7 cellular contexts compared by ENCODE assay signal in genomic region chr9:131406567-131407436, GRCh38. TPM values are rescaled to one million over a fixed set of nuclear protein-coding genes. Genes with fewer than 3 reads are reported as not detected.
DNase-seq lines count a peak whose midpoint lies in the region; ATAC-seq, FAIRE-seq and TF ChIP-seq lines count a peak whose summit lies in the region.

No MANE protein-coding gene starts in this region.

- H3K4me1 Mint-ChIP-seq in activated T-helper 2 cell treated with anti-CD3 and anti-CD28 coated beads, Interferon-gamma antibody, Interleukin-2, Interleukin-4, amounts not matched to agents 10 μg/mL and 5 μg/mL and 100 μg/mL, durations not matched to agents 14 hours and 24 hours and 36 hours (ENCODE audit: low read depth) = peaks cover 80% of the 10 kb centered on the region
- peaks cover 85% of the 10 kb centered on the region for H3K4me1 Mint-ChIP-seq in stimulated activated memory B cell treated with anti-CD40 and anti-IgM and Interleukin-4, amounts not matched to agents 10 μg/mL and 1 μg/mL and 100 μg/mL, for 72 hours

- POLR2A ChIA-PET in IMR-90 (lab: Charles Lee; ENCODE audit: unreplicated experiment) = interaction anchor here (0.5 kb wide), 1 partner anchor 926 kb away, joined by 3 read pairs; no protein-coding TSS in a partner anchor

- H4K5ac ChIP-seq in IMR-90 (ENCODE audit: low read depth, low read length) = peak overlapping the region; percentile 56

- no TSS peak for BruUV-seq in IMR-90 (replicated peaks; lab: Mats Ljungman, UMichigan)

- H3K14ac ChIP-seq in IMR-90 (replicated peaks; ENCODE audit: low read depth, low read length) = 0 out of 2 replicates have a peak overlapping the region, but pooled peaks have one; percentile 28

- H3K4me1 ChIP-seq in IMR-90 (ENCODE audit: control insufficient read depth, insufficient read depth, low read length) (peaks cover 48% of the 10 kb centered on the region), iPS-18a (ENCODE audit: control insufficient read depth, low read depth, low read length) (peaks cover 69% of the 10 kb centered on the region)

- H3K27ac ChIP-seq in IMR-90 (ENCODE audit: insufficient read depth, low read length) = peak overlapping the region; percentile 27; the same call in 1 of the 2 replicates
- peak overlapping the region; percentile 22 for H3K27ac ChIP-seq in iPS-18a (ENCODE audit: low read length)

- H3K36me3 Mint-ChIP-seq in activated T-helper 2 cell treated with anti-CD3 and anti-CD28 coated beads, Interferon-gamma antibody, Interleukin-2, Interleukin-4, amounts not matched to agents 10 μg/mL and 5 μg/mL and 100 μg/mL, durations not matched to agents 14 hours and 24 hours and 36 hours (ENCODE audit: low read depth) = peaks cover 30% of the 10 kb centered on the region
- H3K36me3 Mint-ChIP-seq in stimulated activated memory B cell treated with anti-CD40 and anti-IgM and Interleukin-4, amounts not matched to agents 10 μg/mL and 1 μg/mL and 100 μg/mL, for 72 hours = peaks cover 22% of the 10 kb centered on the region

- H3K4me3 ChIP-seq in IMR-90 (ENCODE audit: insufficient read depth, low read depth, low read length) (peak overlapping the region; percentile 3; the same call in 1 of the 2 replicates), iPS-18a (ENCODE audit: low read length) (peak overlapping the region; percentile 24)

- H4K8ac ChIP-seq in IMR-90 (ENCODE audit: low read depth in 2 of 2, low read length in 2 of 2) = no peak overlapping the region

- H3K4me2 ChIP-seq in IMR-90 (ENCODE audit: low read depth, low read length) = peak overlapping the region; percentile 78

- peak overlapping the region; percentile 70 for H3K4me3 Mint-ChIP-seq in activated T-helper 2 cell treated with anti-CD3 and anti-CD28 coated beads, Interferon-gamma antibody, Interleukin-2, Interleukin-4, amounts not matched to agents 10 μg/mL and 5 μg/mL and 100 μg/mL, durations not matched to agents 14 hours and 24 hours and 36 hours (ENCODE audit: low read depth)
- peak overlapping the region; percentile 2 for H3K4me3 Mint-ChIP-seq in stimulated activated memory B cell treated with anti-CD40 and anti-IgM and Interleukin-4, amounts not matched to agents 10 μg/mL and 1 μg/mL and 100 μg/mL, for 72 hours

- H2BK5ac ChIP-seq in IMR-90 (ENCODE audit: low read depth, low read length, poor library complexity, severe bottlenecking) = no peak overlapping the region

- no peak overlapping the region for H2AK9ac ChIP-seq in IMR-90 (replicated peaks; ENCODE audit: low read depth, low read length, poor library complexity)

- dilution Hi-C loops in IMR-90 (cut with HindIII; ENCODE audit: low sequenced_read_pairs, unreplicated experiment) = no loop called here

- peak overlapping the region; percentile 14 for H3K23ac ChIP-seq in IMR-90 (ENCODE audit: low read depth, low read length)

- H3K79me1 ChIP-seq in IMR-90 (ENCODE audit: low read depth in 1 of 2, low read length in 2 of 2) = peaks cover 0 to 74% of the 10 kb centered on the region in 2 experiments; a peak in 2 of 4 replicates

- H4K91ac ChIP-seq in IMR-90 (ENCODE audit: insufficient read depth, low read depth, low read length) = no peak overlapping the region

- H2BK120ac ChIP-seq in IMR-90 (ENCODE audit: low read depth, low read length) = no peak overlapping the region

- H3K27me3 ChIP-seq in IMR-90 (ENCODE audit: control insufficient read depth, insufficient read depth, low read length) (no peaks in the 10 kb centered on the region), iPS-18a (ENCODE audit: control insufficient read depth, insufficient read depth, low read length) (no peaks in the 10 kb centered on the region)

- no peak overlapping the region for H2AK5ac ChIP-seq in IMR-90 (ENCODE audit: low read depth, low read length)

- CTCF ChIA-PET in IMR-90 (lab: Yijun Ruan, JAX) = no interaction called here

- no peak overlapping the region for H3K18ac ChIP-seq in IMR-90 (ENCODE audit: low read depth, low read length)

- no peaks in the 10 kb centered on the region for H3K27me3 Mint-ChIP-seq in activated T-helper 2 cell treated with anti-CD3 and anti-CD28 coated beads, Interferon-gamma antibody, Interleukin-2, Interleukin-4, amounts not matched to agents 10 μg/mL and 5 μg/mL and 100 μg/mL, durations not matched to agents 14 hours and 24 hours and 36 hours (ENCODE audit: low read depth)
- H3K27me3 Mint-ChIP-seq in stimulated activated memory B cell treated with anti-CD40 and anti-IgM and Interleukin-4, amounts not matched to agents 10 μg/mL and 1 μg/mL and 100 μg/mL, for 72 hours = no peaks in the 10 kb centered on the region

- no peak overlapping the region for H3K4ac ChIP-seq in IMR-90 (ENCODE audit: low read depth, low read length)

- H2AFZ ChIP-seq in IMR-90 (replicated peaks; ENCODE audit: low read length, poor library complexity) = no peak overlapping the region

- no peak overlapping the region for H2BK15ac ChIP-seq in IMR-90 (ENCODE audit: low read depth, low read length)

- no peak overlapping the region for H3K56ac ChIP-seq in IMR-90 (ENCODE audit: extremely low read depth, insufficient read depth, low read length)

- H3K36me3 ChIP-seq in IMR-90 (ENCODE audit: control insufficient read depth, insufficient read depth, low read length) (no peaks in the 10 kb centered on the region), iPS-18a (ENCODE audit: control insufficient read depth, low read depth, low read length) (peaks cover 3% of the 10 kb centered on the region)

- DNase-seq in IMR-90 = no peak
- DNase-seq in activated T-helper 2 cell treated with anti-CD3 and anti-CD28 coated beads, Interferon-gamma antibody, Interleukin-2, Interleukin-4, amounts not matched to agents 10 μg/mL and 5 μg/mL and 100 μg/mL, durations not matched to agents 14 hours and 24 hours and 36 hours (ENCODE audit: low spot score) = no peak
- DNase-seq in frontal cortex (ENCODE audit: low spot score in 2 of 2) = no peak
- DNase-seq in SHP77 (lab: John Stamatoyannopoulos, UW) = no peak
- DNase-seq in activated CD8-positive, alpha-beta memory T cell treated with anti-CD3 and anti-CD28 coated beads, Interleukin-2, amount 50 U/mL, for 4 hours = no peak

- H3K9ac ChIP-seq in IMR-90 (ENCODE audit: low read depth, low read length) = no peak overlapping the region; the same call in 1 of the 2 replicates
- H3K9ac ChIP-seq in iPS-18a (ENCODE audit: low read length) = peak overlapping the region; percentile 35

- peaks cover 98% of the 10 kb centered on the region for H4K20me1 ChIP-seq in IMR-90 (ENCODE audit: insufficient read depth, low read length)

- peak; percentile 26 for ATAC-seq in IMR-90 (ENCODE audit: low read depth)
- ATAC-seq in stimulated activated memory B cell treated with anti-CD40 and anti-IgM and Interleukin-4, amounts not matched to agents 10 μg/mL and 1 μg/mL and 100 μg/mL, for 72 hours = no peak

- intact Hi-C loops in IMR-90 (cut with micrococcal nuclease) = no loop called here
- intact Hi-C loops in activated T-helper 2 cell treated with anti-CD3 and anti-CD28 coated beads, Interferon-gamma antibody, Interleukin-2, Interleukin-4, amounts not matched to agents 10 μg/mL and 5 μg/mL and 100 μg/mL, durations not matched to agents 14 hours and 24 hours and 36 hours (cut with micrococcal nuclease) = loop anchor here (1.0 to 5.0 kb wide), 5 partner anchors 9 to 325 kb away; no protein-coding TSS in a partner anchor

- TF ChIP-seq POLR2A in IMR-90 (IDR thresholded peaks at IDR 0.05; ENCODE audit: low read depth, low read length) = no peak

- no peak for FAIRE-seq in frontal cortex (lab: Jason Lieb, UNC)

- H3K9me3 ChIP-seq in IMR-90 (ENCODE audit: control insufficient read depth, insufficient read depth, low read length) (no peaks in the 10 kb centered on the region), iPS-18a (ENCODE audit: control insufficient read depth, low read depth, low read length) (no peaks in the 10 kb centered on the region)

- no peak for TF ChIP-seq RAD21 in IMR-90 (IDR thresholded peaks at IDR 0.05; ENCODE audit: low read length)

- peaks cover 50% of the 10 kb centered on the region for H3K9me1 ChIP-seq in IMR-90 (ENCODE audit: insufficient read depth, low read length)

- TF ChIP-seq CTCF in IMR-90 (conservative IDR thresholded peaks at IDR 0.05; ENCODE audit: low read depth, low read length) = no peak

- no peak overlapping the region for H2BK20ac ChIP-seq in IMR-90 (ENCODE audit: low read depth, low read length)

- peak overlapping the region; percentile 77 for H3K27ac Mint-ChIP-seq in activated T-helper 2 cell treated with anti-CD3 and anti-CD28 coated beads, Interferon-gamma antibody, Interleukin-2, Interleukin-4, amounts not matched to agents 10 μg/mL and 5 μg/mL and 100 μg/mL, durations not matched to agents 14 hours and 24 hours and 36 hours
- H3K27ac Mint-ChIP-seq in stimulated activated memory B cell treated with anti-CD40 and anti-IgM and Interleukin-4, amounts not matched to agents 10 μg/mL and 1 μg/mL and 100 μg/mL, for 72 hours = peak overlapping the region; percentile 19

- no peaks in the 10 kb centered on the region for H3K9me3 Mint-ChIP-seq in activated T-helper 2 cell treated with anti-CD3 and anti-CD28 coated beads, Interferon-gamma antibody, Interleukin-2, Interleukin-4, amounts not matched to agents 10 μg/mL and 5 μg/mL and 100 μg/mL, durations not matched to agents 14 hours and 24 hours and 36 hours
- no peaks in the 10 kb centered on the region for H3K9me3 Mint-ChIP-seq in stimulated activated memory B cell treated with anti-CD40 and anti-IgM and Interleukin-4, amounts not matched to agents 10 μg/mL and 1 μg/mL and 100 μg/mL, for 72 hours

- 40 to 100% methylated on average over 2 to 6 of the region's 9 CpGs for WGBS in IMR-90 (ENCODE audit: extremely low coverage in 2 of 2, insufficient read length in 1 of 2), 2 experiments

- in situ Hi-C loops in IMR-90 (cut with MboI; ENCODE audit: low sequenced_read_pairs) = no loop called here

TF ChIP-seq in IMR-90, 13 proteins besides CTCF, POLR2A, EP300 and RAD21:
- TF ChIP-seq, protein P1, sequence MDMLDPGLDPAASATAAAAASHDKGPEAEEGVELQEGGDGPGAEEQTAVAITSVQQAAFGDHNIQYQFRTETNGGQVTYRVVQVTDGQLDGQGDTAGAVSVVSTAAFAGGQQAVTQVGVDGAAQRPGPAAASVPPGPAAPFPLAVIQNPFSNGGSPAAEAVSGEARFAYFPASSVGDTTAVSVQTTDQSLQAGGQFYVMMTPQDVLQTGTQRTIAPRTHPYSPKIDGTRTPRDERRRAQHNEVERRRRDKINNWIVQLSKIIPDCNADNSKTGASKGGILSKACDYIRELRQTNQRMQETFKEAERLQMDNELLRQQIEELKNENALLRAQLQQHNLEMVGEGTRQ (IDR thresholded peaks at IDR 0.05; ENCODE audit: low read depth, low read length) = no peak
- TF ChIP-seq MAZ (IDR thresholded peaks at IDR 0.05; ENCODE audit: borderline replicate concordance, low read depth, low read length) (no peak), BHLHE40 (IDR thresholded peaks at IDR 0.05; ENCODE audit: low read depth, low read length) (no peak)

RNA-seq across cellular contexts. Expression of gene PRRC2B, which starts 12.9 kb away (rescaled TPM):
- total RNA-seq in IMR-90 (2012; rRNA removed) = 19.4 and 22.2 TPM in 2 replicates
- polyA plus RNA-seq in IMR-90 (2012; rRNA removed) = 39.1 and 46.5 TPM in 2 replicates
- 26.8 and 31.7 TPM in 2 replicates for polyA plus RNA-seq in IMR-90 (2012; cell fraction: cytosol; rRNA removed)
- 111 and 118 TPM in 2 replicates for polyA plus RNA-seq in IMR-90 (2012; cell fraction: nucleus; rRNA removed; ENCODE audit: low replicate concordance)
- 150 and 174 TPM in 2 replicates for total RNA-seq in activated T-helper 2 cell treated with anti-CD3 and anti-CD28 coated beads, Interferon-gamma antibody, Interleukin-2, Interleukin-4, amounts not matched to agents 10 μg/mL and 5 μg/mL and 100 μg/mL, durations not matched to agents 14 hours and 24 hours and 36 hours
- total RNA-seq in frontal cortex = 117 TPM
